In the genomic region with DNA sequence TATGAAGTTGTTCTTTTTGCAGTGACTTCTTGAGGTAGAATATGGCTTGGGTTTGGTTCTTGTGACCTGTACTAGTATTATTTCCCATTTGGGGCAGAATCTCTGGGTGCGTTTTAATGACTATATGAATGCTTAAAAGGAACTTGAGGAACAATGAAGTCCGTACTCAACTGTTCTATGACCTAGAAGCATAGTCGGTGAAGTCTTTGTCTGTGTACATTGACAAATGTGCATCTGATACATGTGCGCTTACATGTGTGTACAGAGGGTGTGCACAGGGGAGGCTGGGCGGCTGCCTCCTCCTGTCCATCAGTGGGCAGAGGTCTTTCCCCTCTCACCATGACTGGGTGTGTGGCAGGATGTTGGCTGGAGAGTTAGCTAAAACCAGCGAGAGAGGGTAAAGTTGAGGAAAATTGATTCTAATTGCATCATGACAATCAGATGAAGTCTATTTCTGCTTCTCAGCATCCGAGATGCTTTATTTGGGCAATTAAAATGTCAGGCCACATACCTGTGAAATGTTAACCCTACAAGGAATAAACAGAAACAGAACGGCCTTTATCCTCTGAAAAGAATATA, we compare ENCODE assay signal across 9 cellular contexts. TPM values are rescaled to one million over a fixed set of nuclear protein-coding genes. Genes with fewer than 3 reads are reported as not detected.
DNase-seq lines count a peak whose midpoint lies in the region; ATAC-seq, FAIRE-seq and TF ChIP-seq lines count a peak whose summit lies in the region.
"Had no signal": no experiment of that assay in that cellular context is flagged by ENCODE, and none has a peak within 500 bp of the region (broad histone marks: within the 10 kb centered on the region; RNA-seq: fewer than 3 reads in every experiment).

No MANE protein-coding gene starts in this region.

- H3K36me3 ChIP-seq in bronchial epithelial cell (ENCODE audit: control insufficient read depth, insufficient read depth, low read length) (peaks cover 4% of the 10 kb centered on the region), upper lobe of left lung (peaks cover 0 to 6% (median 0%) of the 10 kb centered on the region in 4 donors), H7 (replicated peaks; ENCODE audit: control insufficient read depth, insufficient read depth, low read length) (no peaks in the 10 kb centered on the region)

- no peak for TF ChIP-seq POLR2A in upper lobe of left lung (IDR thresholded peaks at IDR 0.05)

- no peak for TF ChIP-seq EP300 in upper lobe of left lung (IDR thresholded peaks at IDR 0.05)

- H3K27ac ChIP-seq in upper lobe of left lung: peak overlapping the region; percentile 73 to 93 (median 88)

- no peak for ATAC-seq in activated naive CD8-positive, alpha-beta T cell treated with anti-CD3 and anti-CD28 coated beads, Interleukin-2, amount 50 U/mL, for 24 hours
- ATAC-seq in memory B cell (ENCODE audit: low read depth) (no peak), upper lobe of left lung (ENCODE audit: low FRiP score in 2 of 2) (no peak)

- H3K36me3 Mint-ChIP-seq in activated naive CD8-positive, alpha-beta T cell: no peaks in the 10 kb centered on the region
- H3K36me3 Mint-ChIP-seq in activated naive CD8-positive, alpha-beta T cell treated with anti-CD3 and anti-CD28 coated beads, Interleukin-2, amount 50 U/mL, for 24 hours (ENCODE audit: low read depth): peaks cover 5% of the 10 kb centered on the region
- H3K36me3 Mint-ChIP-seq in memory B cell: peaks cover 5% of the 10 kb centered on the region

- no peaks in the 10 kb centered on the region for H3K9me3 Mint-ChIP-seq in activated naive CD8-positive, alpha-beta T cell (ENCODE audit: low read depth)
- peaks cover 5% of the 10 kb centered on the region for H3K9me3 Mint-ChIP-seq in activated naive CD8-positive, alpha-beta T cell treated with anti-CD3 and anti-CD28 coated beads, Interleukin-2, amount 50 U/mL, for 24 hours
- H3K9me3 Mint-ChIP-seq in memory B cell: peaks cover 4% of the 10 kb centered on the region

- H3K27me3 ChIP-seq in bronchial epithelial cell (ENCODE audit: control insufficient read depth, insufficient read depth, low read length) (no peaks in the 10 kb centered on the region), upper lobe of left lung (peaks cover 0 to 8% (median 6%) of the 10 kb centered on the region in 4 donors), H7 (ENCODE audit: control insufficient read depth, insufficient read depth, low read length) (peaks cover 93% of the 10 kb centered on the region)

- no peak for FAIRE-seq in bronchial epithelial cell (lab: Jason Lieb, UNC)

- H3K4me1 ChIP-seq in upper lobe of left lung: peaks cover 4 to 23% (median 9%) of the 10 kb centered on the region in 4 donors

- TF ChIP-seq CTCF in bronchial epithelial cell (IDR thresholded peaks at IDR 0.05; ENCODE audit: insufficient read depth, low read length, severe bottlenecking): no peak
- no peak for TF ChIP-seq CTCF in upper lobe of left lung (IDR thresholded peaks at IDR 0.05)

- no peaks in the 10 kb centered on the region for H3K9me3 ChIP-seq in upper lobe of left lung

- no peak for DNase-seq in activated naive CD8-positive, alpha-beta T cell treated with anti-CD3 and anti-CD28 coated beads, Interleukin-2, amount 50 U/mL, for 24 hours
- DNase-seq in bronchial epithelial cell (ENCODE audit: low read depth) (no peak), memory B cell (ENCODE audit: low spot score in 2 of 2) (no peak), upper lobe of left lung (no peak), DMS153 treated with DMSO at 0.1 percent for 48 hours (lab: John Stamatoyannopoulos, UW; ENCODE audit: unreplicated experiment) (no peak), NOMO-1 treated with DMSO at 0.1 percent for 48 hours (lab: John Stamatoyannopoulos, UW; ENCODE audit: unreplicated experiment) (no peak), H7 (no peak)
- DNase-seq: DMS153 had no signal

- H3K27ac Mint-ChIP-seq in activated naive CD8-positive, alpha-beta T cell: no peak overlapping the region
- no peak overlapping the region for H3K27ac Mint-ChIP-seq in activated naive CD8-positive, alpha-beta T cell treated with anti-CD3 and anti-CD28 coated beads, Interleukin-2, amount 50 U/mL, for 24 hours
- H3K27ac Mint-ChIP-seq in memory B cell: peak overlapping the region; percentile 53

- H3K4me1 Mint-ChIP-seq in activated naive CD8-positive, alpha-beta T cell (ENCODE audit: low read depth): peaks cover 30% of the 10 kb centered on the region
- peaks cover 26% of the 10 kb centered on the region for H3K4me1 Mint-ChIP-seq in activated naive CD8-positive, alpha-beta T cell treated with anti-CD3 and anti-CD28 coated beads, Interleukin-2, amount 50 U/mL, for 24 hours
- peaks cover 7% of the 10 kb centered on the region for H3K4me1 Mint-ChIP-seq in memory B cell

- peak overlapping the region; percentile 75 for H3K4me3 Mint-ChIP-seq in activated naive CD8-positive, alpha-beta T cell
- no peak overlapping the region for H3K4me3 Mint-ChIP-seq in activated naive CD8-positive, alpha-beta T cell treated with anti-CD3 and anti-CD28 coated beads, Interleukin-2, amount 50 U/mL, for 24 hours
- H3K4me3 Mint-ChIP-seq in memory B cell: no peak overlapping the region

- 37 to 43% methylated on average over 8 of the region's 8 CpGs for WGBS in upper lobe of left lung, 2 donors

- peaks cover 56% of the 10 kb centered on the region for H3K27me3 Mint-ChIP-seq in activated naive CD8-positive, alpha-beta T cell
- H3K27me3 Mint-ChIP-seq in activated naive CD8-positive, alpha-beta T cell treated with anti-CD3 and anti-CD28 coated beads, Interleukin-2, amount 50 U/mL, for 24 hours: peaks cover 89% of the 10 kb centered on the region
- H3K27me3 Mint-ChIP-seq in memory B cell: peaks cover 26% of the 10 kb centered on the region

- H3K4me3 ChIP-seq in bronchial epithelial cell (ENCODE audit: low read depth, low read length): peak overlapping the region; percentile 53
- H3K4me3 ChIP-seq in upper lobe of left lung: peak overlapping the region in 3 of 4 donors; percentile 62 to 78 (median 67)
- no peak overlapping the region for H3K4me3 ChIP-seq in H7 (ENCODE audit: insufficient read depth, low read depth, low read length)

RNA-seq across cellular contexts. Expression of a gene that starts 1.0 kb away (rescaled TPM):
- total RNA-seq in bronchial epithelial cell (1.4 and 1.6 TPM in 2 replicates), upper lobe of left lung (10 to 100 TPM; 10.8 to 64.7 (median 30.1) TPM)
- 0.17 TPM in 1 of 2 replicates, not detected in the other for total RNA-seq in H7 (2014; rRNA removed; shearing (Covaris generic))
